In the genomic region with DNA sequence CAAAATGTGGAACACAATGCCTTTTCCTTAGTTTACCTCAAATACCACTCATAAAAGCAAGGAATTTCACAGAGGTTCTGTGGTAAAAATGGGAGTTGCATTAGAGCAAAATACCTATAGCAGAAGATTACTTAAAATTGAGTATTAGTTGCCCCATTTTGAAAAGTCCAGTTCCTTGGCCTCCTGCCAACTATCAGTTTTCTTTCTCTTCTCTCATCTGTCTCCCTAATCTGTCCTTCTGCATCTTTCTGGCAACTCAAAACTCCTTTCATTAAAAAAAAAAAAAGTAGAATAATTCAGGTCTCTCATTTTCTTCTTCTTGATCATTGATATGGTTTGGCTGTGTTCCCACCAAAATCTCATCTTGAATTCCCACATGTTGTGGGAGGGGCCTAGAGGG, we compare ENCODE assay signal across 18 cellular contexts.
DNase-seq lines count a peak whose midpoint lies in the region; ATAC-seq, FAIRE-seq and TF ChIP-seq lines count a peak whose summit lies in the region.
"Had no signal": no experiment of that assay in that cellular context is flagged by ENCODE, and none has a peak within 500 bp of the region (broad histone marks: within the 10 kb centered on the region; RNA-seq: fewer than 3 reads in every experiment).

No MANE protein-coding gene starts in this region.

- no peaks in the 10 kb centered on the region for H3K27me3 ChIP-seq in breast epithelium
- H3K27me3 ChIP-seq in RWPE2 (ENCODE audit: insufficient read depth, poor library complexity, severe bottlenecking) = no peaks in the 10 kb centered on the region
- H3K27me3 ChIP-seq in small intestine (ENCODE audit: control insufficient read depth in 2 of 2, insufficient read depth in 2 of 2, low read length in 2 of 2) = no peaks in the 10 kb centered on the region
- H3K27me3 ChIP-seq: BLaER1 treated with 17β-estradiol and CSF1 and Interleukin-3, amounts not matched to agents 10 nM and 100 nM had no signal

- ATAC-seq in RWPE2 (ENCODE audit: low read depth) = no peak
- ATAC-seq: GM23338 had no signal

- H3K4me3 Mint-ChIP-seq in MCF 10A (ENCODE audit: unreplicated experiment) = no peak overlapping the region
- H3K4me3 Mint-ChIP-seq in nephron = no peak overlapping the region
- H3K4me3 Mint-ChIP-seq: CD4-positive, alpha-beta T cell; GM23338 had no signal

- TF ChIP-seq POLR2A in breast epithelium (IDR thresholded peaks at IDR 0.05) = no peak

- no peak overlapping the region for H3K27ac ChIP-seq in breast epithelium
- H3K27ac ChIP-seq in RWPE2 (ENCODE audit: poor library complexity, severe bottlenecking) = peak overlapping the region; percentile 97
- no peak overlapping the region for H3K27ac ChIP-seq in small intestine (ENCODE audit: low read depth in 1 of 2, low read length in 1 of 2)
- H3K27ac ChIP-seq: BLaER1 treated with 17β-estradiol and CSF1 and Interleukin-3, amounts not matched to agents 10 nM and 100 nM had no signal

- H3K36me3 Mint-ChIP-seq in MCF 10A (ENCODE audit: insufficient read depth, unreplicated experiment) (no peaks in the 10 kb centered on the region), nephron (ENCODE audit: low read depth) (no peaks in the 10 kb centered on the region)

- CTCF ChIA-PET in MCF 10A (lab: Yijun Ruan, JAX) = interaction anchor here (0.7 to 1.2 kb wide), 3 partner anchors 74 to 131 kb away, joined by 3 to 6 read pairs (median 4); no protein-coding TSS in a partner anchor

- H3K27me3 Mint-ChIP-seq in MCF 10A (ENCODE audit: insufficient read depth, unreplicated experiment) (no peaks in the 10 kb centered on the region), nephron (ENCODE audit: low read depth) (no peaks in the 10 kb centered on the region)
- H3K27me3 Mint-ChIP-seq: CD4-positive, alpha-beta T cell had no signal

- no peaks in the 10 kb centered on the region for H3K9me3 Mint-ChIP-seq in MCF 10A (ENCODE audit: unreplicated experiment)
- H3K9me3 Mint-ChIP-seq in nephron = peaks cover 9% of the 10 kb centered on the region
- H3K9me3 Mint-ChIP-seq: GM23338 had no signal

- no peak for FAIRE-seq in small intestine (lab: Jason Lieb, UNC)
- FAIRE-seq: G401.6, GM12891 had no signal

- BruUV-seq in MCF 10A (replicated peaks; lab: Mats Ljungman, UMichigan) = no TSS peak

- H3K4me1 Mint-ChIP-seq in MCF 10A (ENCODE audit: insufficient read depth, unreplicated experiment) (peaks cover 41% of the 10 kb centered on the region), nephron (peaks cover 40% of the 10 kb centered on the region)

- H3K27ac Mint-ChIP-seq in MCF 10A (ENCODE audit: low read depth, unreplicated experiment) (peak overlapping the region; percentile 92), nephron (peak overlapping the region; percentile 44 to 74 (median 58))
- H3K27ac Mint-ChIP-seq: CD4-positive, alpha-beta T cell; GM23338 had no signal

- H3K4me1 ChIP-seq in breast epithelium (no peaks in the 10 kb centered on the region), RWPE2 (ENCODE audit: insufficient read depth, poor library complexity, severe bottlenecking) (peaks cover 54% of the 10 kb centered on the region), small intestine (ENCODE audit: control insufficient read depth in 2 of 2, insufficient read depth in 1 of 2, low read depth in 1 of 2, low read length in 1 of 2) (no peaks in the 10 kb centered on the region)

- intact Hi-C loops in MCF 10A (cut with micrococcal nuclease) = loop anchor here (2.0 kb wide), 1 partner anchor 38 kb away; no protein-coding TSS in a partner anchor
- intact Hi-C loops in breast epithelium (cut with DNase I; ENCODE audit: low total_unique reads) = no loop called here

- H3K4me3 ChIP-seq in breast epithelium (no peak overlapping the region), RWPE2 (ENCODE audit: severe bottlenecking) (no peak overlapping the region), fibroblast of mammary gland (ENCODE audit: control insufficient read depth, low read depth, low read length) (no peak overlapping the region), small intestine (ENCODE audit: low read depth in 1 of 2, low read length in 2 of 2) (no peak overlapping the region)
- H3K4me3 ChIP-seq: BLaER1 treated with 17β-estradiol and CSF1 and Interleukin-3, amounts not matched to agents 10 nM and 100 nM; GM23338 had no signal

- POLR2A ChIA-PET in MCF 10A (lab: Yijun Ruan, JAX) = interaction anchor here (1.6 kb wide), 1 partner anchor 75 kb away, joined by 6 read pairs; no protein-coding TSS in a partner anchor

- no peak for DNase-seq in MCF 10A (ENCODE audit: unreplicated experiment)
- no peak for DNase-seq in breast epithelium (ENCODE audit: low spot score in 2 of 2)
- DNase-seq in RWPE2 (ENCODE audit: low spot score) = no peak
- DNase-seq in fibroblast of mammary gland (ENCODE audit: low read depth) = peak; percentile 1
- no peak for DNase-seq in islet precursor cell
- DNase-seq in small intestine = no peak
- no peak for DNase-seq in activated naive CD4-positive, alpha-beta T cell (lab: John Stamatoyannopoulos, UW)
- DNase-seq: 8988T; CD4-positive, alpha-beta T cell; DMS153; DMS79 treated with DMSO at 0.1 percent for 48 hours; EL; H7 had no signal

- TF ChIP-seq CTCF in MCF 10A (IDR thresholded peaks at IDR 0.05; ENCODE audit: unreplicated experiment) = no peak
- TF ChIP-seq CTCF in breast epithelium (IDR thresholded peaks at IDR 0.05) = no peak
- no peak for TF ChIP-seq CTCF in RWPE2 (IDR thresholded peaks at IDR 0.05; ENCODE audit: poor library complexity, severe bottlenecking)
- no peak for TF ChIP-seq CTCF in fibroblast of mammary gland (conservative IDR thresholded peaks at IDR 0.05; ENCODE audit: control insufficient read depth, insufficient read depth, low read depth, low read length)
- TF ChIP-seq CTCF in nephron (IDR thresholded peaks at IDR 0.05; ENCODE audit: unreplicated experiment in 3 of 3) = no peak

- H3K36me3 ChIP-seq in breast epithelium (no peaks in the 10 kb centered on the region), RWPE2 (ENCODE audit: low read depth) (no peaks in the 10 kb centered on the region), small intestine (ENCODE audit: control insufficient read depth in 2 of 2, insufficient read depth in 2 of 2, low read length in 2 of 2) (no peaks in the 10 kb centered on the region)
- H3K36me3 ChIP-seq: BLaER1 treated with 17β-estradiol and CSF1 and Interleukin-3, amounts not matched to agents 10 nM and 100 nM had no signal

- H3K9me3 ChIP-seq in breast epithelium (peaks cover 0 to 3% of the 10 kb centered on the region in 2 donors), RWPE2 (ENCODE audit: severe bottlenecking) (no peaks in the 10 kb centered on the region), small intestine (ENCODE audit: control insufficient read depth, low read depth) (no peaks in the 10 kb centered on the region)
